Comparison of ENCODE assay signal across 10 cellular contexts in genomic region chr2:42118759-42119569, GRCh38. TPM values are rescaled to one million over a fixed set of nuclear protein-coding genes. Genes with fewer than 3 reads are reported as not detected.
A peak's percentile ranks its signal among the peaks of the same experiment; 100 is the strongest.
DNase-seq lines count a peak whose midpoint lies in the region; ATAC-seq and TF ChIP-seq lines count a peak whose summit lies in the region.
"Had no signal": no experiment of that assay in that cellular context is flagged by ENCODE, and none has a peak within 500 bp of the region (broad histone marks: within the 10 kb centered on the region; RNA-seq: fewer than 3 reads in every experiment).

No MANE protein-coding gene starts in this region.

- WGBS in gastroesophageal sphincter (ENCODE audit: low coverage in 1 of 2), 2 donors = 65% methylated on average over 5 to 6 of the region's 6 CpGs

- TF ChIP-seq CTCF in gastroesophageal sphincter (IDR thresholded peaks at IDR 0.05) = no peak

- CTCF ChIA-PET in T-cell (lab: Charles Lee) = interaction anchor here in 1 of 2 donors (0.8 to 1.3 kb wide), 4 partner anchors 14 to 107 kb away, joined by 3 to 7 read pairs (median 4); no protein-coding TSS in a partner anchor

- H3K4me1 ChIP-seq in gastroesophageal sphincter (peaks cover 5 to 26% (median 15%) of the 10 kb centered on the region in 3 donors), subcutaneous abdominal adipose tissue (ENCODE audit: control insufficient read depth in 5 of 5, insufficient read depth in 5 of 5, low read length in 5 of 5) (peaks cover 4 to 28% (median 28%) of the 10 kb centered on the region in 5 donors)

- TF ChIP-seq POLR2A in gastroesophageal sphincter (IDR thresholded peaks at IDR 0.05) = no peak

- H3K4me3 Mint-ChIP-seq in activated CD4-positive, alpha-beta T cell treated with anti-CD3 and anti-CD28 coated beads, Interleukin-2, amount 10 ng/mL, durations not matched to agents 24 days and 14 days = no peak overlapping the region
- H3K4me3 Mint-ChIP-seq in T-cell = no peak overlapping the region
- H3K4me3 Mint-ChIP-seq: activated CD8-positive, alpha-beta T cell treated with anti-CD3 and anti-CD28 coated beads, Interleukin-2, amount 10 ng/mL, durations not matched to agents 7 days and 5 days had no signal

- H3K9ac ChIP-seq in subcutaneous abdominal adipose tissue (ENCODE audit: low read length in 5 of 5) = peak overlapping the region in 2 of 5 donors; percentile 22 to 60

- DNase-seq in activated CD4-positive, alpha-beta T cell treated with anti-CD3 and anti-CD28 coated beads, Interleukin-2, amount 10 ng/mL, durations not matched to agents 24 days and 14 days = no peak
- no peak for DNase-seq in activated CD4-positive, alpha-beta T cell treated with anti-CD3 and anti-CD28 coated beads, Interleukin-2, amount 50 U/mL, for 48 hours
- DNase-seq in T-cell (no peak), HUDEP-2 (lab: John Stamatoyannopoulos, UW; ENCODE audit: unreplicated experiment in 76 of 76) (no peak), activated T-cell treated with anti-CD3 and anti-CD28 coated beads for 4 hours (no peak)
- DNase-seq: activated CD8-positive, alpha-beta T cell treated with anti-CD3 and anti-CD28 coated beads, Interleukin-2, amount 10 ng/mL, durations not matched to agents 7 days and 5 days; NCI-H446 had no signal

- no peak for TF ChIP-seq EP300 in gastroesophageal sphincter (IDR thresholded peaks at IDR 0.05)

- peak overlapping the region; percentile 25 for H3K27ac Mint-ChIP-seq in activated CD4-positive, alpha-beta T cell treated with anti-CD3 and anti-CD28 coated beads, Interleukin-2, amount 10 ng/mL, durations not matched to agents 24 days and 14 days
- peak overlapping the region; percentile 87 to 88 for H3K27ac Mint-ChIP-seq in T-cell

- H3K4me1 Mint-ChIP-seq in activated CD4-positive, alpha-beta T cell treated with anti-CD3 and anti-CD28 coated beads, Interleukin-2, amount 10 ng/mL, durations not matched to agents 24 days and 14 days = peaks cover 37% of the 10 kb centered on the region
- peaks cover 50 to 74% (median 56%) of the 10 kb centered on the region in 3 donors for H3K4me1 Mint-ChIP-seq in T-cell

- ATAC-seq in T-cell (replicated peaks in 1 of 4) = no peak
- no peak for ATAC-seq in gastroesophageal sphincter
- ATAC-seq in GM19463 (IDR thresholded peaks at IDR 0.05; ENCODE audit: unreplicated experiment) = no peak

- H3K9me3 ChIP-seq in gastroesophageal sphincter = no peaks in the 10 kb centered on the region
- no peaks in the 10 kb centered on the region for H3K9me3 ChIP-seq in subcutaneous abdominal adipose tissue (ENCODE audit: control insufficient read depth in 5 of 5, low read length in 5 of 5)

- no peak overlapping the region for H3K4me3 ChIP-seq in gastroesophageal sphincter
- no peak overlapping the region for H3K4me3 ChIP-seq in subcutaneous abdominal adipose tissue (ENCODE audit: low read depth in 1 of 5, low read length in 5 of 5)

- H3K9me3 Mint-ChIP-seq in activated CD4-positive, alpha-beta T cell treated with anti-CD3 and anti-CD28 coated beads, Interleukin-2, amount 10 ng/mL, durations not matched to agents 24 days and 14 days = no peaks in the 10 kb centered on the region
- H3K9me3 Mint-ChIP-seq in T-cell = peaks cover 0 to 4% (median 0%) of the 10 kb centered on the region in 3 donors

- intact Hi-C loops in activated CD4-positive, alpha-beta T cell treated with anti-CD3 and anti-CD28 coated beads, Interleukin-2, amount 10 ng/mL, durations not matched to agents 24 days and 14 days (cut with micrococcal nuclease) = loop anchor here (1.0 to 2.0 kb wide), 2 partner anchors 13 to 14 kb away; no protein-coding TSS in a partner anchor

- H3K27me3 ChIP-seq in gastroesophageal sphincter (no peaks in the 10 kb centered on the region), subcutaneous abdominal adipose tissue (ENCODE audit: control insufficient read depth in 5 of 5, insufficient read depth in 4 of 5, low read length in 5 of 5) (no peaks in the 10 kb centered on the region)

- peaks cover 18% of the 10 kb centered on the region for H3K36me3 Mint-ChIP-seq in activated CD4-positive, alpha-beta T cell treated with anti-CD3 and anti-CD28 coated beads, Interleukin-2, amount 10 ng/mL, durations not matched to agents 24 days and 14 days (ENCODE audit: low read depth)
- H3K36me3 Mint-ChIP-seq in T-cell = no peaks in the 10 kb centered on the region

- H3K27ac ChIP-seq in gastroesophageal sphincter = peak overlapping the region in 3 of 4 donors; percentile 0 to 57 (median 8)
- H3K27ac ChIP-seq in subcutaneous abdominal adipose tissue (ENCODE audit: low read depth, low read length) = peak overlapping the region; percentile 45

- H3K36me3 ChIP-seq in gastroesophageal sphincter (no peaks in the 10 kb centered on the region), subcutaneous abdominal adipose tissue (ENCODE audit: control insufficient read depth in 5 of 5, insufficient read depth in 5 of 5, low read length in 5 of 5) (no peaks in the 10 kb centered on the region)

- H3K27me3 Mint-ChIP-seq in activated CD4-positive, alpha-beta T cell treated with anti-CD3 and anti-CD28 coated beads, Interleukin-2, amount 10 ng/mL, durations not matched to agents 24 days and 14 days = peaks cover 2% of the 10 kb centered on the region
- no peaks in the 10 kb centered on the region for H3K27me3 Mint-ChIP-seq in T-cell

- POLR2A ChIA-PET in T-cell (lab: Charles Lee) = interaction anchor here in 1 of 2 donors (0.5 kb wide), 1 partner anchor 271 kb away, joined by 3 read pairs; no protein-coding TSS in a partner anchor

RNA-seq across cellular contexts. Expression of gene EML4, which starts 50.2 kb away (rescaled TPM):
- total RNA-seq in activated CD4-positive, alpha-beta T cell treated with anti-CD3 and anti-CD28 coated beads, Interleukin-2, amount 10 ng/mL, durations not matched to agents 24 days and 14 days = 51.3 and 54.9 TPM in 2 replicates
- total RNA-seq in T-cell = 100 to 1,000 TPM; 101 to 223 (median 123) TPM
- total RNA-seq in gastroesophageal sphincter = 10 to 100 TPM; 18.5 to 31.4 (median 23.7) TPM
